ENCODE assay signal across 8 cellular contexts in the genomic region with DNA sequence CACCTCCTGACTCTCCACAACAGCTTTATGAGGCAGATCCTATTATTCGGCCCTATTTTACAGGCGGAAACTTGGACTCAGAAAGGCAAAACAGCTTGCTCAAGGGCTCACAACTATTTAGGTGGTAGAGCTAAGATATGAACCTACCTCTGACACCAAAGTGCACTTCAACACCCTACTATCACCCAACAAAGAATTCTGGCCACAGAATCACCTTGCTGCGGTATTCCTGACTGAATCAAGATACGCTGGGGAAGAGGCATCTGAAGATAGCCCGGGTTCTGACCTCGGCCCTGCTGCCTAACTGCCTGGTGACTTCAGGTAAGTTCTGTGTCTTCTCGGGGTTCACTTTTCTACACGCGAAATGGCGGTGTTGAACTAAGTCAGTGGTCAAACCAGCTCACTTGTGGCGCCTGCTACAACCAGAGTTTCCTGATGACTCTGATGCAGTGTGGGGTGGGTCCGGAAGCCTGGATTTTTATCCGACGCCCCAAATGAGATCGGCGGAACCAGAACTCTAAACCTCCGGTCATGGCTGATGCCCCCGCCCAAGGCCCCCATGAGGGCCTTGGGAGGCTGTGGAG. TPM values are rescaled to one million over a fixed set of nuclear protein-coding genes. Genes with fewer than 3 reads are reported as not detected.
DNase-seq lines count a peak whose midpoint lies in the region; ATAC-seq, FAIRE-seq and TF ChIP-seq lines count a peak whose summit lies in the region.

No MANE protein-coding gene starts in this region.

- DNase-seq in CD4-positive, alpha-beta T cell = no peak
- DNase-seq in mucosa of descending colon (no peak), RCC 7860 (ENCODE audit: low spot score) (no peak), NCI-H226 (no peak), NCI-H1092 treated with DMSO at 0.1 percent for 48 hours (lab: John Stamatoyannopoulos, UW) (no peak)

- H3K36me3 Mint-ChIP-seq in CD4-positive, alpha-beta T cell (ENCODE audit: low read depth) = peaks cover 14% of the 10 kb centered on the region
- H3K36me3 Mint-ChIP-seq in brain = no peaks in the 10 kb centered on the region

- peak overlapping the region; percentile 58 for H3K4me3 ChIP-seq in mucosa of descending colon

- CTCF ChIA-PET in CD4-positive, alpha-beta T cell (lab: Charles Lee) = interaction anchor here (0.5 to 1.4 kb wide), 2 partner anchors 11 to 128 kb away, joined by 3 read pairs; no protein-coding TSS in a partner anchor

- no peak for TF ChIP-seq CTCF in CD4-positive, alpha-beta T cell (IDR thresholded peaks at IDR 0.05)
- no peak for TF ChIP-seq CTCF in brain (conservative IDR thresholded peaks at IDR 0.05)
- TF ChIP-seq CTCF in mucosa of descending colon (IDR thresholded peaks at IDR 0.05) = no peak

- H3K4me1 Mint-ChIP-seq in CD4-positive, alpha-beta T cell (ENCODE audit: low read depth) = peaks cover 29% of the 10 kb centered on the region
- peaks cover 38% of the 10 kb centered on the region for H3K4me1 Mint-ChIP-seq in brain

- no peaks in the 10 kb centered on the region for H3K36me3 ChIP-seq in mucosa of descending colon (ENCODE audit: low read depth)

- intact Hi-C loops in CD4-positive, alpha-beta T cell (cut with DNase I, micrococcal nuclease) = loop anchor here in 1 of 2 experiments (1.0 to 10.0 kb wide), 7 partner anchors 144 to 1541 kb away; partner anchors contain the start of genes BSDC1, CCDC28B, DCDC2B and IQCC
- intact Hi-C loops in mucosa of descending colon (cut with DNase I, micrococcal nuclease) = no loop called here

- peak; percentile 58 for ATAC-seq in CD4-positive, alpha-beta T cell (ENCODE audit: poor library complexity)
- ATAC-seq in HG03342 (IDR thresholded peaks at IDR 0.05; ENCODE audit: unreplicated experiment) (peak; percentile 18), mucosa of descending colon (peak; percentile 49), HG02642 (IDR thresholded peaks at IDR 0.05; ENCODE audit: poor library complexity, unreplicated experiment) (no peak)

- H3K27ac ChIP-seq in CD4-positive, alpha-beta T cell (ENCODE audit: low read depth, low read length) = peak overlapping the region; percentile 99

- H3K9me3 ChIP-seq in CD4-positive, alpha-beta T cell (ENCODE audit: control insufficient read depth, low read length) = no peaks in the 10 kb centered on the region
- H3K9me3 ChIP-seq in mucosa of descending colon = no peaks in the 10 kb centered on the region

- peaks cover 18% of the 10 kb centered on the region for H3K4me1 ChIP-seq in mucosa of descending colon (ENCODE audit: low read depth)

- H3K27ac Mint-ChIP-seq in CD4-positive, alpha-beta T cell = peak overlapping the region; percentile 100
- peak overlapping the region; percentile 100 for H3K27ac Mint-ChIP-seq in brain

- no peak for FAIRE-seq in RCC 7860 (lab: Jason Lieb, UNC)

- H3K27me3 ChIP-seq in CD4-positive, alpha-beta T cell (ENCODE audit: control insufficient read depth, insufficient read depth, low read length) = no peaks in the 10 kb centered on the region

- H3K9me3 Mint-ChIP-seq in CD4-positive, alpha-beta T cell = no peaks in the 10 kb centered on the region
- H3K9me3 Mint-ChIP-seq in brain = peaks cover 0 to 6% (median 2%) of the 10 kb centered on the region in 5 experiments

- POLR2A ChIA-PET in CD4-positive, alpha-beta T cell (lab: Charles Lee) = interaction anchor here (0.8 to 1.9 kb wide), 17 partner anchors 10 to 1007 kb away, joined by 3 to 12 read pairs (median 4); partner anchors contain the start of genes BSDC1, KPNA6, LCK and PTP4A2

- no peaks in the 10 kb centered on the region for H3K27me3 Mint-ChIP-seq in CD4-positive, alpha-beta T cell
- peaks cover 17% of the 10 kb centered on the region for H3K27me3 Mint-ChIP-seq in brain

- peak overlapping the region; percentile 99 for H3K4me3 Mint-ChIP-seq in CD4-positive, alpha-beta T cell
- H3K4me3 Mint-ChIP-seq in brain = peak overlapping the region; percentile 95 to 100 (median 98)

RNA-seq across cellular contexts. Expression of gene PEF1, which starts 0.6 kb away (rescaled TPM):
- 10 to 100 TPM; 42.3 to 45.9 TPM for total RNA-seq in CD4-positive, alpha-beta T cell
- 142 TPM for polyA plus RNA-seq in brain (ENCODE audit: insufficient read depth, low read depth, low replicate concordance)
- 10 to 100 TPM; 47.5 to 54.5 (median 52.9) TPM for total RNA-seq in mucosa of descending colon

RNA-seq across cellular contexts. Expression of gene HCRTR1, which starts 26.6 kb away (rescaled TPM):
- not detected for total RNA-seq in CD4-positive, alpha-beta T cell
- not detected for polyA plus RNA-seq in brain (ENCODE audit: insufficient read depth, low read depth, low replicate concordance)
- total RNA-seq in mucosa of descending colon = not detected

RNA-seq across cellular contexts. Expression of gene COL16A1, which starts 59.7 kb away (rescaled TPM):
- not detected for total RNA-seq in CD4-positive, alpha-beta T cell
- polyA plus RNA-seq in brain (ENCODE audit: insufficient read depth, low read depth, low replicate concordance) = 4.9 TPM
- total RNA-seq in mucosa of descending colon = 10 to 100 TPM; 11.2 to 62.9 (median 19.3) TPM

Comparison
In these comparisons a context has a peak if more than half of its experiments do, and no peak if none do; other contexts are left out.
1. RNA of gene COL16A1, which starts 59.7 kb away (total RNA-seq): 11.2 to 62.9 TPM in mucosa of descending colon; not detected in CD4-positive, alpha-beta T cell; every median in the first group is over 10 times any median in the second.